In the genomic region with DNA sequence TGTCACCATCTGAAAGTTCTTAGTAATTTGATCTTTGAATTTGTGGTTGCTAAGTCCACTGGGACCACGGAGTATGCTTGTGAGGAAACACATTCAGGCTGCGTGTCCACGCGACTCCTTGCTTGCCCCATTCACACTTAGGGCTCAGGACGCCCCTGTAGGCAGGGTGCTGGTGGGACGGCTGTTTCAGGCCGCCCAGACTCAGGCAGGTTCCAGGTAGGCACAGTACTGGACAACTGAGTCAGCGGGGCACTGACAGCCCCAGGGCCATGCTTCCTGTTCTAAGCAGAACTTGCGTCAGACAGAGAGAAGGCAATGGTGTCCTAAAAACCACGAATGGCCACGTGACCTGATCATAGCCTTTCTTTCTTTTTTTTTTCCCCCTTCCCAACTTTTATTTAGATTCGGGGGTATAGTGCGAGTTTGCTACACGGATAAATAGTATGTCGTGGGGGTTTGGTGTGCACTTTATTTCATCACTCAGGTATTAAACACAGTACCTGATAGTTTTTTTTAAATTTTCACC, we compare ENCODE assay signal across 33 cellular contexts. TPM values are rescaled to one million over a fixed set of nuclear protein-coding genes. Genes with fewer than 3 reads are reported as not detected.
"Had no signal": no experiment of that assay in that cellular context is flagged by ENCODE, and none has a peak within 500 bp of the region (broad histone marks: within the 10 kb centered on the region; RNA-seq: fewer than 3 reads in every experiment).

No MANE protein-coding gene starts in this region.

- H3K4me3 Mint-ChIP-seq: activated B cell treated with CpG ODN at 0.5 μM for 24 hours; activated CD8-positive, alpha-beta T cell treated with anti-CD3 and anti-CD28 coated beads for 36 hours; activated naive CD8-positive, alpha-beta T cell; activated T-cell treated with anti-CD3 and anti-CD28 coated beads, Interleukin-2, amount 50 U/mL, for 4 hours; activated T-helper 17 cell treated with anti-CD3 and anti-CD28 coated beads, Interleukin-2, amount 50 U/mL, for 72 hours; central memory CD8-positive, alpha-beta T cell; effector memory CD8-positive, alpha-beta T cell; T-helper 2 cell treated with Interferon-gamma antibody and Interleukin-4, amounts not matched to agents 5 μg/mL and 100 μg/mL, for 36 hours had no signal

- H3K27me3 ChIP-seq: brain microvascular endothelial cell, foreskin keratinocyte, gastrocnemius medialis had no signal

- H3K4me3 ChIP-seq: esophagus muscularis mucosa, gastrocnemius medialis, heart left ventricle had no signal

- H3K4me1 ChIP-seq: foreskin keratinocyte, gastrocnemius medialis, heart left ventricle had no signal

- ATAC-seq: activated CD4-positive, CD25-positive, alpha-beta regulatory T cell treated with anti-CD3 and anti-CD28 coated beads, Interleukin-2, amount 50 U/mL, for 24 hours; activated CD8-positive, alpha-beta T cell treated with anti-CD3 and anti-CD28 coated beads for 36 hours; activated T-cell treated with anti-CD3 and anti-CD28 coated beads, Interleukin-2, amount 50 U/mL, for 4 hours; activated T-helper 17 cell treated with anti-CD3 and anti-CD28 coated beads, Interleukin-2, amount 50 U/mL, for 72 hours; effector memory CD8-positive, alpha-beta T cell; foreskin keratinocyte; gastrocnemius medialis; heart left ventricle had no signal

- H3K27ac Mint-ChIP-seq: activated B cell treated with CpG ODN at 0.5 μM for 24 hours; activated CD8-positive, alpha-beta T cell treated with anti-CD3 and anti-CD28 coated beads for 36 hours; activated naive CD8-positive, alpha-beta T cell; activated T-helper 17 cell treated with anti-CD3 and anti-CD28 coated beads, Interleukin-2, amount 50 U/mL, for 72 hours; effector memory CD8-positive, alpha-beta T cell; T-helper 2 cell treated with Interferon-gamma antibody and Interleukin-4, amounts not matched to agents 5 μg/mL and 100 μg/mL, for 36 hours had no signal

- DNase-seq: activated B cell treated with CpG ODN at 0.5 μM for 24 hours; activated CD4-positive, alpha-beta T cell treated with anti-CD3 and anti-CD28 coated beads for 48 hours; activated CD4-positive, alpha-beta T cell treated with anti-CD3 and anti-CD28 coated beads, Interleukin-2, amount 50 U/mL, for 1 hour; activated CD4-positive, alpha-beta T cell treated with anti-CD3 and anti-CD28 coated beads, Interleukin-2, amount 50 U/mL, for 48 hours; activated CD8-positive, alpha-beta memory T cell treated with anti-CD3 and anti-CD28 coated beads for 24 hours; activated CD8-positive, alpha-beta T cell treated with anti-CD3 and anti-CD28 coated beads for 36 hours; activated effector memory CD4-positive, alpha-beta T cell treated with Interleukin-2 at 50 U/mL for 16 hours; activated gamma-delta T cell treated with Interleukin-2 at 50 U/mL for 16 hours; activated naive CD4-positive, alpha-beta T cell treated with anti-CD3 and anti-CD28 coated beads, Interleukin-2, amount 50 U/mL, for 16 hours; activated naive CD4-positive, alpha-beta T cell treated with Interleukin-2 at 50 U/mL for 16 hours; activated T-cell treated with anti-CD3 and anti-CD28 coated beads, Interleukin-2, amount 50 U/mL, for 4 hours; amniotic stem cell; anterior cingulate cortex; brain microvascular endothelial cell; cortex of kidney; dermis blood vessel endothelial cell; effector CD4-positive, alpha-beta T cell; effector memory CD8-positive, alpha-beta T cell; erythroblast; foreskin keratinocyte; gastrocnemius medialis; glutamatergic neuron; heart left ventricle; T1000; WERI-Rb-1 had no signal

- H3K27ac ChIP-seq: brain microvascular endothelial cell, esophagus muscularis mucosa, foreskin keratinocyte, gastrocnemius medialis, heart left ventricle, WERI-Rb-1 had no signal

- H3K4me1 Mint-ChIP-seq: activated B cell treated with CpG ODN at 0.5 μM for 24 hours; activated T-helper 17 cell treated with anti-CD3 and anti-CD28 coated beads, Interleukin-2, amount 50 U/mL, for 72 hours had no signal

- H3K36me3 ChIP-seq: brain microvascular endothelial cell, esophagus muscularis mucosa, gastrocnemius medialis, heart left ventricle, WERI-Rb-1 had no signal

RNA-seq across cellular contexts. Expression of a gene that starts 7.7 kb away (rescaled TPM):
- total RNA-seq: activated B cell treated with CpG ODN at 0.5 μM for 24 hours; activated CD8-positive, alpha-beta T cell treated with anti-CD3 and anti-CD28 coated beads for 36 hours; activated T-cell treated with anti-CD3 and anti-CD28 coated beads, Interleukin-2, amount 50 U/mL, for 4 hours; activated T-helper 17 cell treated with anti-CD3 and anti-CD28 coated beads, Interleukin-2, amount 50 U/mL, for 72 hours; bronchial epithelial cell; chondrocyte; dermis blood vessel endothelial cell; foreskin keratinocyte; gastrocnemius medialis had no signal
